ENCODE assay signal across 3 cellular contexts in genomic region chr4:7248857-7249256, GRCh38.
TF ChIP-seq lines count a peak whose summit lies in the region.

No MANE protein-coding gene starts in this region.

TF ChIP-seq in HepG2, 621 proteins besides CTCF, POLR2A, EP300 and RAD21:
- no peak for TF ChIP-seq HCFC1 (IDR thresholded peaks at IDR 0.05; ENCODE audit: low read depth, low read length)
- peak; percentile 78 for TF ChIP-seq ZNF12 (CRISPR knock-in tag; IDR thresholded peaks at IDR 0.05)

TF ChIP-seq in HEK293, 187 proteins besides CTCF, POLR2A, EP300 and RAD21:
- peak; percentile 69 for TF ChIP-seq RBAK (tag by site-specific recombination; IDR thresholded peaks at IDR 0.05)
- TF ChIP-seq ZNF560 (tag by site-specific recombination; IDR thresholded peaks at IDR 0.05; ENCODE audit: borderline replicate concordance), result no peak

TF ChIP-seq in K562, 482 proteins besides CTCF, POLR2A, EP300 and RAD21:
- TF ChIP-seq RBM25 (IDR thresholded peaks at IDR 0.05; ENCODE audit: low read depth, low read length, severe bottlenecking) (peak; percentile 48), ZNF12 (CRISPR knock-in tag; IDR thresholded peaks at IDR 0.05) (peak; percentile 90), SMC3 (conservative IDR thresholded peaks at IDR 0.05; ENCODE audit: insufficient read depth, low read depth, low read length) (no peak)
TF ChIP-seq in K562: peak in this region for 2.
